Comparison of ENCODE assay signal across 18 cellular contexts in the genomic region with DNA sequence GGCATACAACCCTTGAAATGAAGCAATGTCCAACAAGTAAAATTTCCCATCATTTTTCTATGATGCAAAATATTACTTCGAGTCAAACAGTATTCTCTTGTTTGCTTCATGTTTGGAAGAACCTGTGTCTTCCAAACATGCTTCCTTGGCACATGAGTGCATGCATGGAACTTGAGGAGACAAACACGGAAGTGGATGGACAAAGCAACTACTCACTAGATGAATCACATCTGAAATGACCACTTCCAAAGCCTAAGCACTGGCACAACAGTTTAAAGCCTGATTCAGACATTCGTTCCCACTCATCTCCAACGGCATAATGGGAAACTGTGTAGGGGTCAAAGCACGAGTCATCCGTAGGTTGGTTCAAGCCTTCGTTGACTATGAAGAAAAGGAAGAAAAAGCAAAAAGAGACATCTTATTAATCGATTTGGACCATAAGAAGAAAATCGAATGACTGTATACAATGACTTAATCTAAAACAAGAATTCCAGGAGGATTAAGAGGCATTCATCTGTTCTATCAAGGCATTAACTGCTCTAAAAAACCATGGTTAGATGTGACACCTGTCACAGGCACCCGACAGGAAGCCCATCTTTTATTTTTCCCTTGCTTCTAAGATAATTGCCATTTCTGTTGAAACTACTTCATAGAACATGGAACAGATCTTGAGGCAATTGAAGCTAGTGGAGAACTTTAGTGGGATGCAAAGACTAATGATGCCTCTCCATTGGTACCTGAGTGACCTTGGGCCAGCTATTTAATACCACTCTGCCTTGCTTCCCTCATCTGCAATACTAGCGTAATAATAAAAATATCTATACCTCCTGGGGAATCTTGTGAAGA.
A peak's percentile ranks its signal among the peaks of the same experiment; 100 is the strongest.
DNase-seq lines count a peak whose midpoint lies in the region; TF ChIP-seq lines count a peak whose summit lies in the region.
"Had no signal": no experiment of that assay in that cellular context is flagged by ENCODE, and none has a peak within 500 bp of the region (broad histone marks: within the 10 kb centered on the region; RNA-seq: fewer than 3 reads in every experiment).

No MANE protein-coding gene starts in this region.

- peaks cover 94% of the 10 kb centered on the region for H3K36me3 ChIP-seq in brain microvascular endothelial cell (replicated peaks)

- DNase-seq in AG08395 (ENCODE audit: low spot score) (peak; percentile 50), HCEC 1CT (peak; percentile 84), brain microvascular endothelial cell (peak; percentile 49), foreskin melanocyte (peak; percentile 40), putamen (ENCODE audit: low spot score) (no peak), NCI-H2171 treated with DMSO at 0.1 percent for 48 hours (lab: John Stamatoyannopoulos, UW) (no peak)
- no peak for DNase-seq in stimulated activated naive CD4-positive, alpha-beta T cell (lab: John Stamatoyannopoulos, UW)
- DNase-seq in effector CD4-positive, alpha-beta T cell = no peak
- DNase-seq: activated CD4-positive, alpha-beta T cell treated with anti-CD3 and anti-CD28 coated beads, Interleukin-2, amount 10 ng/mL, durations not matched to agents 7 days and 5 days; central memory CD4-positive, alpha-beta T cell; hypothalamus; mucosa of descending colon; NCI-H524; occipital lobe; spleen; stimulated activated naive B cell treated with anti-CD40 and anti-IgM and Interleukin-4, amounts not matched to agents 10 μg/mL and 1 μg/mL and 100 μg/mL, for 72 hours; upper lobe of left lung had no signal

- no peaks in the 10 kb centered on the region for H3K27me3 ChIP-seq in brain microvascular endothelial cell (replicated peaks)
- H3K27me3 ChIP-seq: spleen, upper lobe of left lung had no signal

- peak overlapping the region; percentile 31 for H3K27ac ChIP-seq in brain microvascular endothelial cell
- H3K27ac ChIP-seq: SK-N-MC, spleen, upper lobe of left lung had no signal

- in situ Hi-C loops in brain microvascular endothelial cell (cut with HindIII; ENCODE audit: low pct_ligation_motif_present, low sequenced_read_pairs) = no loop called here

- H3K4me3 ChIP-seq in brain microvascular endothelial cell (ENCODE audit: low read depth, low read length) = no peak overlapping the region
- H3K4me3 ChIP-seq: mucosa of descending colon, SK-N-MC, spleen, upper lobe of left lung had no signal

- no peak for TF ChIP-seq CTCF in brain microvascular endothelial cell (IDR thresholded peaks at IDR 0.05; ENCODE audit: low read depth, low read length, missing control alignments)

Comparison
In these comparisons a context has a peak if more than half of its experiments do, and no peak if none do; other contexts are left out.
1. DNase-seq: peak in AG08395 (single experiment), HCEC 1CT (single experiment), brain microvascular endothelial cell (single experiment) and foreskin melanocyte (single experiment); none in putamen (single experiment), NCI-H2171 treated with DMSO at 0.1 percent for 48 hours (single experiment), stimulated activated naive CD4-positive, alpha-beta T cell (0 of 6) and effector CD4-positive, alpha-beta T cell (single experiment).